Comparison of ENCODE assay signal across 21 cellular contexts in the genomic region with DNA sequence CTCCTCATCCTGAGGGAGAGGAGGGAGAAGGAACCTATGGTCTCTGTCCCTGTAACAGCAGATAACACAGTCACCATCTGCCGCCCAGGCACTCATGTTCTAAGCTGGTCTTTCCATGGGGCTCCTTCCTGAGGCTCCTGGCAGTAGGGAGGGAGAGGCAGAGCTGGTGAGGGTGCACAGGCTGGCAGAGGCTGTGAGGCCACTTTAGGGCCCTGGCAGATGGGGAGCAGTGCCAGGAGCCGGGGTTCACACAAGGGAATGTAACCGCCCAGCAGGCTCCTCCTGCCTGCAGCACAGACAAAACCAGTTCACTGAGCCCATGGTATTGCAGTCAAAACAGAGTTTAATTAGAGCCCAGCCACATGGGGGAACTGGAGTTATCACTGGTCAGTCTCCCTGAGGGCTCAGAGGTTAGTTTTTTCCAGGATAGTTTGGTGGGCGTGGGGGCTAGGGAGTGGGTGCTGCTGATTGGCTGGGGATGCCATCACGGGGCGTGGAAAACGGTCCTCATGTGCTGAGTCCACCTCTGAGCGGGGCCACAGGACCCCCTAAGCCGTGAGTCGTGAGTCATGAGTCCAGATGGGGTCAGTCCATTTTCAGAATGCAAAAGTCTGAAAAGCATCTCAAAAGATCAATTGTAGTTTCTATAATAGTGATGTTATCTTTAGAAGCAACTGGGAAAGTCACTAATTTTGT.
"Had no signal": no experiment of that assay in that cellular context is flagged by ENCODE, and none has a peak within 500 bp of the region (broad histone marks: within the 10 kb centered on the region; RNA-seq: fewer than 3 reads in every experiment).

No MANE protein-coding gene starts in this region.

- H3K4me3 ChIP-seq: PC-9, Peyer's patch, SJSA1, SK-N-MC had no signal

- H3K27ac ChIP-seq: HL-60, PC-9, Peyer's patch, SJSA1, SK-N-MC had no signal

- H3K9me3 ChIP-seq: Peyer's patch, SJSA1 had no signal

- H3K36me3 ChIP-seq: Peyer's patch, SJSA1 had no signal

- H3K4me2 ChIP-seq: PC-9 had no signal

- H2AFZ ChIP-seq: PC-9 had no signal

- DNase-seq: KBM-7, MV-4-11, NCI-H1048, NCI-H1105, NCI-H1417, NCI-H1436 treated with DMSO at 0.1 percent for 48 hours, NCI-H1694, NCI-H187 treated with DMSO at 0.1 percent for 48 hours, NCI-H2081, NCI-H2107, NCI-H345, NCI-H446 treated with DMSO at 0.1 percent for 48 hours, NCI-H510A treated with DMSO at 0.1 percent for 48 hours, NCI-H69, NCI-H774, PC-9, Peyer's patch, SIG-M5 had no signal

- H3K4me1 ChIP-seq: Peyer's patch, SJSA1 had no signal

- H3K27me3 ChIP-seq: Peyer's patch, SJSA1 had no signal
